In the genomic region with DNA sequence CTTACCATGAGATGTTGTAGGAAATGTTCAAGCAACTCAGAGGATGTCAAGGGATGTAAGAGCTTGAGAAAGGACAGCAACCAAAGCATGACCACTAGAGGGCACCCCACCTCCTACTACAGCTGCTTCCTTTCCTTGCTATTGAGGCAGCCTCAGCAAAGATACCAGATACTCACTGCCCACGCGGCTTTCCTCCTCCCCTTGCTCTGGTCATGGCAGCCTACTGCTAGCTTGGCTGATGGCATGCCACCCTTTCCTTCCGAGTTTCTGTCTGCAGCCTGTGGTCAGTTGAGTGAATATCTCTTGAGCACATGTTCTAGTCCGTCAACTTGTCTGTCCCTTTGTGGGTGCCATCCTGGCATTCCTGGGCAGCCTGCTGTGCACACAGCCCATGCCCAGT, we compare ENCODE assay signal across 8 cellular contexts. TPM values are rescaled to one million over a fixed set of nuclear protein-coding genes. Genes with fewer than 3 reads are reported as not detected.
DNase-seq lines count a peak whose midpoint lies in the region; ATAC-seq and TF ChIP-seq lines count a peak whose summit lies in the region.

No MANE protein-coding gene starts in this region.

- no peak overlapping the region for H3K4me3 ChIP-seq in liver (ENCODE audit: low read depth in 1 of 3, low read length in 3 of 3)

- no peaks in the 10 kb centered on the region for H3K4me1 ChIP-seq in liver (ENCODE audit: control insufficient read depth in 4 of 4, insufficient read depth in 4 of 4, low read length in 3 of 4)

- peak; percentile 93 for TF ChIP-seq CTCF in liver (IDR thresholded peaks at IDR 0.05; ENCODE audit: low read depth, low read length, missing input control)

- DNase-seq in DMS 273 treated with DMSO at 0.1 percent for 48 hours (lab: John Stamatoyannopoulos, UW) = peak; percentile 48
- peak; percentile 67 for DNase-seq in NCI-H69 (lab: John Stamatoyannopoulos, UW)
- DNase-seq in activated CD4-positive, alpha-beta T cell treated with anti-CD3 and anti-CD28 coated beads, Interleukin-2, amount 50 U/mL, for 1 hour = peak; percentile 84
- peak; percentile 92 for DNase-seq in dedifferentiated amniotic fluid mesenchymal stem cell (ENCODE audit: extremely low spot score)
- peak; percentile 64 to 72 (median 67) for DNase-seq in stimulated activated CD4-positive, alpha-beta T cell treated with anti-CD3 and anti-CD28 coated beads, TNF-alpha, amount 100 ng/mL, for 1 hour (ENCODE audit: low read depth in 3 of 3, low spot score in 1 of 3)

- no peaks in the 10 kb centered on the region for H3K9me3 ChIP-seq in liver (ENCODE audit: control insufficient read depth in 4 of 4, low read length in 3 of 4)

- peak; percentile 96 to 99 for TF ChIP-seq RAD21 in liver (IDR thresholded peaks at IDR 0.05)

- no peak overlapping the region for H3K9ac ChIP-seq in liver (ENCODE audit: low read depth in 1 of 2, low read length in 2 of 2)

- H3K27ac ChIP-seq in liver (ENCODE audit: low read depth in 1 of 2, low read length in 2 of 2) = no peak overlapping the region

- WGBS in liver = 13% methylated on average over 4 of the region's 4 CpGs

- ATAC-seq in HG03354 (IDR thresholded peaks at IDR 0.05; ENCODE audit: poor library complexity, severe bottlenecking, unreplicated experiment) = peak; percentile 53
- no peak for ATAC-seq in HG02870 (IDR thresholded peaks at IDR 0.05; ENCODE audit: unreplicated experiment)

- H3K27me3 ChIP-seq in liver (ENCODE audit: control insufficient read depth in 4 of 4, insufficient read depth in 4 of 4, low read length in 3 of 4) = no peaks in the 10 kb centered on the region

- peaks cover 0 to 28% (median 20%) of the 10 kb centered on the region in 4 donors for H3K36me3 ChIP-seq in liver (ENCODE audit: control insufficient read depth in 4 of 4, insufficient read depth in 3 of 4, low read depth in 1 of 4, low read length in 3 of 4)

TF ChIP-seq in liver, 16 proteins besides CTCF, POLR2A, EP300 and RAD21:
- TF ChIP-seq FOXA2 (IDR thresholded peaks at IDR 0.05) = no peak
- TF ChIP-seq TAF1 (conservative IDR thresholded peaks at IDR 0.05) = no peak
- TF ChIP-seq FOXA1 (IDR thresholded peaks at IDR 0.05) = no peak
- TF ChIP-seq, protein P1, sequence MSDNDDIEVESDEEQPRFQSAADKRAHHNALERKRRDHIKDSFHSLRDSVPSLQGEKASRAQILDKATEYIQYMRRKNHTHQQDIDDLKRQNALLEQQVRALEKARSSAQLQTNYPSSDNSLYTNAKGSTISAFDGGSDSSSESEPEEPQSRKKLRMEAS (IDR thresholded peaks at IDR 0.05) = no peak
- TF ChIP-seq, protein P2, sequence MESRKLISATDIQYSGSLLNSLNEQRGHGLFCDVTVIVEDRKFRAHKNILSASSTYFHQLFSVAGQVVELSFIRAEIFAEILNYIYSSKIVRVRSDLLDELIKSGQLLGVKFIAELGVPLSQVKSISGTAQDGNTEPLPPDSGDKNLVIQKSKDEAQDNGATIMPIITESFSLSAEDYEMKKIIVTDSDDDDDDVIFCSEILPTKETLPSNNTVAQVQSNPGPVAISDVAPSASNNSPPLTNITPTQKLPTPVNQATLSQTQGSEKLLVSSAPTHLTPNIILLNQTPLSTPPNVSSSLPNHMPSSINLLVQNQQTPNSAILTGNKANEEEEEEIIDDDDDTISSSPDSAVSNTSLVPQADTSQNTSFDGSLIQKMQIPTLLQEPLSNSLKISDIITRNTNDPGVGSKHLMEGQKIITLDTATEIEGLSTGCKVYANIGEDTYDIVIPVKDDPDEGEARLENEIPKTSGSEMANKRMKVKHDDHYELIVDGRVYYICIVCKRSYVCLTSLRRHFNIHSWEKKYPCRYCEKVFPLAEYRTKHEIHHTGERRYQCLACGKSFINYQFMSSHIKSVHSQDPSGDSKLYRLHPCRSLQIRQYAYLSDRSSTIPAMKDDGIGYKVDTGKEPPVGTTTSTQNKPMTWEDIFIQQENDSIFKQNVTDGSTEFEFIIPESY (IDR thresholded peaks at IDR 0.05) = no peak
- no peak for TF ChIP-seq JUND (IDR thresholded peaks at IDR 0.05)
- TF ChIP-seq, protein P3, sequence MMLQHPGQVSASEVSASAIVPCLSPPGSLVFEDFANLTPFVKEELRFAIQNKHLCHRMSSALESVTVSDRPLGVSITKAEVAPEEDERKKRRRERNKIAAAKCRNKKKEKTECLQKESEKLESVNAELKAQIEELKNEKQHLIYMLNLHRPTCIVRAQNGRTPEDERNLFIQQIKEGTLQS (IDR thresholded peaks at IDR 0.05) = no peak
- TF ChIP-seq NR2F2 (IDR thresholded peaks at IDR 0.05) = no peak
- TF ChIP-seq GABPA (IDR thresholded peaks at IDR 0.05 in 1 of 2, conservative IDR thresholded peaks at IDR 0.05 in 1 of 2) = no peak
- TF ChIP-seq HNF4G (IDR thresholded peaks at IDR 0.05) = no peak
- no peak for TF ChIP-seq RXRA (IDR thresholded peaks at IDR 0.05)
- TF ChIP-seq EGR1 (IDR thresholded peaks at IDR 0.05; ENCODE audit: low read depth in 2 of 2) = no peak
- TF ChIP-seq, protein P4, sequence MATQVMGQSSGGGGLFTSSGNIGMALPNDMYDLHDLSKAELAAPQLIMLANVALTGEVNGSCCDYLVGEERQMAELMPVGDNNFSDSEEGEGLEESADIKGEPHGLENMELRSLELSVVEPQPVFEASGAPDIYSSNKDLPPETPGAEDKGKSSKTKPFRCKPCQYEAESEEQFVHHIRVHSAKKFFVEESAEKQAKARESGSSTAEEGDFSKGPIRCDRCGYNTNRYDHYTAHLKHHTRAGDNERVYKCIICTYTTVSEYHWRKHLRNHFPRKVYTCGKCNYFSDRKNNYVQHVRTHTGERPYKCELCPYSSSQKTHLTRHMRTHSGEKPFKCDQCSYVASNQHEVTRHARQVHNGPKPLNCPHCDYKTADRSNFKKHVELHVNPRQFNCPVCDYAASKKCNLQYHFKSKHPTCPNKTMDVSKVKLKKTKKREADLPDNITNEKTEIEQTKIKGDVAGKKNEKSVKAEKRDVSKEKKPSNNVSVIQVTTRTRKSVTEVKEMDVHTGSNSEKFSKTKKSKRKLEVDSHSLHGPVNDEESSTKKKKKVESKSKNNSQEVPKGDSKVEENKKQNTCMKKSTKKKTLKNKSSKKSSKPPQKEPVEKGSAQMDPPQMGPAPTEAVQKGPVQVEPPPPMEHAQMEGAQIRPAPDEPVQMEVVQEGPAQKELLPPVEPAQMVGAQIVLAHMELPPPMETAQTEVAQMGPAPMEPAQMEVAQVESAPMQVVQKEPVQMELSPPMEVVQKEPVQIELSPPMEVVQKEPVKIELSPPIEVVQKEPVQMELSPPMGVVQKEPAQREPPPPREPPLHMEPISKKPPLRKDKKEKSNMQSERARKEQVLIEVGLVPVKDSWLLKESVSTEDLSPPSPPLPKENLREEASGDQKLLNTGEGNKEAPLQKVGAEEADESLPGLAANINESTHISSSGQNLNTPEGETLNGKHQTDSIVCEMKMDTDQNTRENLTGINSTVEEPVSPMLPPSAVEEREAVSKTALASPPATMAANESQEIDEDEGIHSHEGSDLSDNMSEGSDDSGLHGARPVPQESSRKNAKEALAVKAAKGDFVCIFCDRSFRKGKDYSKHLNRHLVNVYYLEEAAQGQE (IDR thresholded peaks at IDR 0.05) = no peak
- no peak for TF ChIP-seq SP1 (IDR thresholded peaks at IDR 0.05)
- TF ChIP-seq HNF4A (conservative IDR thresholded peaks at IDR 0.05) = no peak
- no peak for TF ChIP-seq YY1 (IDR thresholded peaks at IDR 0.05)

RNA-seq across cellular contexts. Expression of a gene that starts 4.4 kb away (rescaled TPM):
- 1 to 10 TPM in 1 of 2 donors, under 1 TPM in 1; 0.75 to 2.9 TPM for total RNA-seq in liver
- 1 to 10 TPM in 1 of 2 donors, under 1 TPM in 1; 0.60 to 1.2 TPM for polyA plus RNA-seq in liver

RNA-seq across cellular contexts. Expression of a gene that starts 52.5 kb away (rescaled TPM):
- under 1 TPM in 1 of 2 donors, not detected in 1; 0.28 TPM for total RNA-seq in liver
- not detected for polyA plus RNA-seq in liver

RNA-seq across cellular contexts. Expression of a gene that starts 56.8 kb away (rescaled TPM):
- total RNA-seq in liver = 10 to 100 TPM; 11.9 to 17.1 TPM
- polyA plus RNA-seq in liver = 1 to 10 TPM; 3.0 to 8.5 TPM
